Comparison of ENCODE assay signal across 1 cellular context in the genomic region with DNA sequence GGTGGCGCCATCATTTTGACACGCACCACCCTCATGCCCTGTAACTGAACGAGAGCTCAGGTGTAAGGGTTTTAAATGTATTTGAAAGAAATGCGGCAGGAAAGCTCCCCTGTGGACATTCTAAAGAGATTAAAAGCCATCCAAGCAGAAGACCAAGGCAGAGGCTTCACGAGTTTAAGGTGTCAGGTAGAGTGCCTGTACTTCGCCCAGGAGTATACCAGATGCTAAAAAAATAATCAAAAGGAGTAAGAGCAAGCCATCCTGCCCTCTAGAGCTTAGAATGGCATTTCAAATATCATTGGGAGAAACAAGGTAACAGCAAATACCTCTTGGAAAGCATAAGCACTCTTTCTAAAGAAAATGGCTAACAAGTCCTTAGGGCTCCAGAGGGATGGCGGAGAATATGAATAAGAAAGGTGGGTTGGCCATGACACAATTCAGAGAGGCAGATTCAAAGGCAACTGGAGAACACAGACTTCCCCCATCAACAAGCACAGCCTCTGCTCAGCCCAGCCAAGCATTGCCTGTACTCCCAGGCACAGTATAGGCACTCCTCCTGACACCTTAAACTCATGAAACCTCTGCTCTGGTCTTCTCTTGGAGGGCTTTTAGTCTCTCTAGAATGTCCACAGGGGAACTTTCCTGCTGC.
TF ChIP-seq lines count a peak whose summit lies in the region.

No MANE protein-coding gene starts in this region.

TF ChIP-seq in GM23338, 12 proteins besides CTCF, POLR2A, EP300 and RAD21 (continued from another document):
- TF ChIP-seq EZH2phosphoT487 (IDR thresholded peaks at IDR 0.05; ENCODE audit: unreplicated experiment): no peak
